In genomic region chr2:214117054-214117453, GRCh38 we compare ENCODE assay signal across 5 cellular contexts.
A peak's percentile ranks its signal among the peaks of the same experiment; 100 is the strongest.
TF ChIP-seq lines count a peak whose summit lies in the region.

No MANE protein-coding gene starts in this region.

TF ChIP-seq in SK-N-SH treated with all-trans-retinoic acid at 6 μM for 48 hours, 23 proteins besides CTCF, POLR2A, EP300 and RAD21:
- TF ChIP-seq SNAI2 (CRISPR knock-in tag; IDR thresholded peaks at IDR 0.05) (no peak), ARNTL (CRISPR knock-in tag; IDR thresholded peaks at IDR 0.05; ENCODE audit: borderline replicate concordance, low read depth) (no peak), ZFP30 (CRISPR knock-in tag; IDR thresholded peaks at IDR 0.05) (peak; percentile 69)

TF ChIP-seq in SK-N-SH, 30 proteins besides CTCF, POLR2A, EP300 and RAD21 (continues in another document):
- no peak for TF ChIP-seq SIN3A (IDR thresholded peaks at IDR 0.05; ENCODE audit: borderline replicate concordance, low read depth, low read length)
- TF ChIP-seq NFIC (IDR thresholded peaks at IDR 0.05; ENCODE audit: borderline replicate concordance) = no peak
- TF ChIP-seq MXI1 (IDR thresholded peaks at IDR 0.05; ENCODE audit: low read depth, low read length) = no peak
- TF ChIP-seq RFX5 (IDR thresholded peaks at IDR 0.05; ENCODE audit: low read length) = no peak
- no peak for TF ChIP-seq RXRA (IDR thresholded peaks at IDR 0.05; ENCODE audit: borderline replicate concordance, low read depth)
- TF ChIP-seq, protein P1, sequence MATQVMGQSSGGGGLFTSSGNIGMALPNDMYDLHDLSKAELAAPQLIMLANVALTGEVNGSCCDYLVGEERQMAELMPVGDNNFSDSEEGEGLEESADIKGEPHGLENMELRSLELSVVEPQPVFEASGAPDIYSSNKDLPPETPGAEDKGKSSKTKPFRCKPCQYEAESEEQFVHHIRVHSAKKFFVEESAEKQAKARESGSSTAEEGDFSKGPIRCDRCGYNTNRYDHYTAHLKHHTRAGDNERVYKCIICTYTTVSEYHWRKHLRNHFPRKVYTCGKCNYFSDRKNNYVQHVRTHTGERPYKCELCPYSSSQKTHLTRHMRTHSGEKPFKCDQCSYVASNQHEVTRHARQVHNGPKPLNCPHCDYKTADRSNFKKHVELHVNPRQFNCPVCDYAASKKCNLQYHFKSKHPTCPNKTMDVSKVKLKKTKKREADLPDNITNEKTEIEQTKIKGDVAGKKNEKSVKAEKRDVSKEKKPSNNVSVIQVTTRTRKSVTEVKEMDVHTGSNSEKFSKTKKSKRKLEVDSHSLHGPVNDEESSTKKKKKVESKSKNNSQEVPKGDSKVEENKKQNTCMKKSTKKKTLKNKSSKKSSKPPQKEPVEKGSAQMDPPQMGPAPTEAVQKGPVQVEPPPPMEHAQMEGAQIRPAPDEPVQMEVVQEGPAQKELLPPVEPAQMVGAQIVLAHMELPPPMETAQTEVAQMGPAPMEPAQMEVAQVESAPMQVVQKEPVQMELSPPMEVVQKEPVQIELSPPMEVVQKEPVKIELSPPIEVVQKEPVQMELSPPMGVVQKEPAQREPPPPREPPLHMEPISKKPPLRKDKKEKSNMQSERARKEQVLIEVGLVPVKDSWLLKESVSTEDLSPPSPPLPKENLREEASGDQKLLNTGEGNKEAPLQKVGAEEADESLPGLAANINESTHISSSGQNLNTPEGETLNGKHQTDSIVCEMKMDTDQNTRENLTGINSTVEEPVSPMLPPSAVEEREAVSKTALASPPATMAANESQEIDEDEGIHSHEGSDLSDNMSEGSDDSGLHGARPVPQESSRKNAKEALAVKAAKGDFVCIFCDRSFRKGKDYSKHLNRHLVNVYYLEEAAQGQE (IDR thresholded peaks at IDR 0.05; ENCODE audit: low read depth, low read length) = no peak
- TF ChIP-seq PBX3 (IDR thresholded peaks at IDR 0.05) = no peak
- no peak for TF ChIP-seq TEAD4 (IDR thresholded peaks at IDR 0.05; ENCODE audit: borderline replicate concordance, insufficient read depth)
- TF ChIP-seq FOXJ3 (CRISPR knock-in tag; IDR thresholded peaks at IDR 0.05) = no peak
- TF ChIP-seq NRF1 (IDR thresholded peaks at IDR 0.05; ENCODE audit: low read depth, low read length) = no peak
- no peak for TF ChIP-seq TAF1 (IDR thresholded peaks at IDR 0.05; ENCODE audit: borderline replicate concordance, low read depth, low read length)
- TF ChIP-seq GATA2 (CRISPR knock-in tag; IDR thresholded peaks at IDR 0.05) = no peak

TF ChIP-seq in HepG2, 621 proteins besides CTCF, POLR2A, EP300 and RAD21:
- TF ChIP-seq ZHX1 (CRISPR knock-in tag; IDR thresholded peaks at IDR 0.05; ENCODE audit: low read depth) (no peak), ZNF160 (CRISPR knock-in tag; IDR thresholded peaks at IDR 0.05) (peak; percentile 98)
TF ChIP-seq in HepG2: peak in this region for 1.

TF ChIP-seq in HCT116, 20 proteins besides CTCF, POLR2A, EP300 and RAD21 (continued from another document):
- TF ChIP-seq EZH2phosphoT487 (IDR thresholded peaks at IDR 0.05; ENCODE audit: borderline replicate concordance) = no peak

TF ChIP-seq in HEK293, 187 proteins besides CTCF, POLR2A, EP300 and RAD21 (continued from another document):
- TF ChIP-seq TRIM28 (IDR thresholded peaks at IDR 0.05; ENCODE audit: borderline replicate concordance, low read length) (peak; percentile 52; the same call in 1 of the 2 replicates), SETDB1 (IDR thresholded peaks at IDR 0.05; ENCODE audit: insufficient read length, low read length) (peak; percentile 88)
- TF ChIP-seq, protein P2, sequence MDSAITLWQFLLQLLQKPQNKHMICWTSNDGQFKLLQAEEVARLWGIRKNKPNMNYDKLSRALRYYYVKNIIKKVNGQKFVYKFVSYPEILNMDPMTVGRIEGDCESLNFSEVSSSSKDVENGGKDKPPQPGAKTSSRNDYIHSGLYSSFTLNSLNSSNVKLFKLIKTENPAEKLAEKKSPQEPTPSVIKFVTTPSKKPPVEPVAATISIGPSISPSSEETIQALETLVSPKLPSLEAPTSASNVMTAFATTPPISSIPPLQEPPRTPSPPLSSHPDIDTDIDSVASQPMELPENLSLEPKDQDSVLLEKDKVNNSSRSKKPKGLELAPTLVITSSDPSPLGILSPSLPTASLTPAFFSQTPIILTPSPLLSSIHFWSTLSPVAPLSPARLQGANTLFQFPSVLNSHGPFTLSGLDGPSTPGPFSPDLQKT (IDR thresholded peaks at IDR 0.05; ENCODE audit: borderline replicate concordance, low read depth, low read length) = no peak
